Comparison of ENCODE assay signal across 8 cellular contexts in the genomic region with DNA sequence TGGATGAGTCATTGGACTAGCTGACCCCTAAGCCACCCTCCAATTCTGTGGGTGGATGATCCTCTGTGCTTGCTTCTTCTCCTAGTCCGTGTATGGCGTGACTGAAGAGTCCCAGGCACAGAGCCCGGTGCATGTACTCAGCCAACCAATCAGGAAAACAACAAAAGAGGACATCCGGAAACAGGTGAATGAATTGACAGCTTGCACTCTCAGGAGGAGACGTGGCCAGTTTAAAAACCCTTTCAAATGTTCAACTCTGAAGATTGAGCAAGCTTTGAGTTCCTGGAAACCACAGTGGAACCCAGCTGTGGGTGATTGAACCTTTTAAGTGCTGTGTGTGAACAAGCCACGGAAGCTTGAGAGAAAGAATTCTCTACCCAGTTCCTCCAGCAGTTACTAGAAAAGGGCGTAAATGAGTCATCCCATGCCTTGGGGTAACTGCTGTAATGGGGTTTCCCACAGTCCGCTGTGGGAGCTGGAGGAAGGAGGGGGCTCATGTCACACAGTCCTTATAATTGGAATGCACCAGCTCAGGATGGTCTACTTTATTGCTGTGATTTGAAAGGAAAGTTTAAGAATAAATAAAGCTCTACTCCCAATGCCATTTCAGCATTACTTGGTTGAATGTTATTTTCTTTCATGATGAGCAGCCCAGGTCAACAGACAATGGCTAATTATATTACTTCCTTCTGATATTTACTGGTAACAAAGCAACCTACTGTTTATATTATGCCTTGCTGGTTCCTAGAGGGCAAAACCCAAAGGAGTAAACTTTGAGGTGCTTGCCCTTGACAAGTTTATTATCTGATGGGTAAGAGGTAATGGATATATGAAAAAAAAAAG.
DNase-seq lines count a peak whose midpoint lies in the region; ATAC-seq and FAIRE-seq lines count a peak whose summit lies in the region.

No MANE protein-coding gene starts in this region.

- peak overlapping the region; percentile 67 to 82 for H3K27ac Mint-ChIP-seq in activated naive CD4-positive, alpha-beta T cell treated with anti-CD3 and anti-CD28 coated beads, Interleukin-2, amount 50 U/mL, for 72 hours

- peaks cover 0 to under 1% of the 10 kb centered on the region in 2 donors for H3K36me3 Mint-ChIP-seq in activated naive CD4-positive, alpha-beta T cell treated with anti-CD3 and anti-CD28 coated beads, Interleukin-2, amount 50 U/mL, for 72 hours

- H3K9me3 Mint-ChIP-seq in activated naive CD4-positive, alpha-beta T cell treated with anti-CD3 and anti-CD28 coated beads, Interleukin-2, amount 50 U/mL, for 72 hours: no peaks in the 10 kb centered on the region

- peak; percentile 25 for DNase-seq in RCC 7860 (ENCODE audit: low spot score)
- peak; percentile 64 to 79 for DNase-seq in activated naive CD4-positive, alpha-beta T cell treated with anti-CD3 and anti-CD28 coated beads, Interleukin-2, amount 50 U/mL, for 72 hours (ENCODE audit: low spot score in 2 of 2)
- DNase-seq in kidney glomerular epithelial cell (lab: John Stamatoyannopoulos, UW): peak; percentile 87
- peak; percentile 13 to 30 for DNase-seq in stimulated activated CD8-positive, alpha-beta memory T cell treated with anti-CD3 and anti-CD28 coated beads, Interleukin-7, amount 100 ng/mL, for 1 hour (ENCODE audit: low read depth in 2 of 2)
- DNase-seq in GOT3 (lab: John Stamatoyannopoulos, UW): no peak
- no peak for DNase-seq in NCI-H524 treated with DMSO at 0.1 percent for 48 hours (lab: John Stamatoyannopoulos, UW)

- ATAC-seq in GM18873 (IDR thresholded peaks at IDR 0.05; ENCODE audit: low FRiP score, unreplicated experiment): peak; percentile 82
- peak; percentile 82 for ATAC-seq in HG02973 (IDR thresholded peaks at IDR 0.05; ENCODE audit: unreplicated experiment)
- ATAC-seq in activated naive CD4-positive, alpha-beta T cell treated with anti-CD3 and anti-CD28 coated beads, Interleukin-2, amount 50 U/mL, for 72 hours: peak; percentile 95

- no peak for FAIRE-seq in RCC 7860 (lab: Jason Lieb, UNC)

Comparison
In these comparisons a context has a peak if more than half of its experiments do, and no peak if none do; other contexts are left out.
1. DNase-seq: peak in RCC 7860 (single experiment), activated naive CD4-positive, alpha-beta T cell treated with anti-CD3 and anti-CD28 coated beads, Interleukin-2, amount 50 U/mL, for 72 hours (2 of 2), kidney glomerular epithelial cell (single experiment) and stimulated activated CD8-positive, alpha-beta memory T cell treated with anti-CD3 and anti-CD28 coated beads, Interleukin-7, amount 100 ng/mL, for 1 hour (2 of 2); none in GOT3 (single experiment) and NCI-H524 treated with DMSO at 0.1 percent for 48 hours (single experiment).
2. Peak in every context shown above with its lines, with median percentiles within 50 percentile points of each other: ATAC-seq.